ENCODE assay signal across 23 cellular contexts in genomic region chr10:17768957-17769356, GRCh38. TPM values are rescaled to one million over a fixed set of nuclear protein-coding genes. Genes with fewer than 3 reads are reported as not detected.
DNase-seq lines count a peak whose midpoint lies in the region; ATAC-seq and TF ChIP-seq lines count a peak whose summit lies in the region.
"Had no signal": no experiment of that assay in that cellular context is flagged by ENCODE, and none has a peak within 500 bp of the region (broad histone marks: within the 10 kb centered on the region; RNA-seq: fewer than 3 reads in every experiment).

No MANE protein-coding gene starts in this region.

- H3K4me3 Mint-ChIP-seq in activated CD4-positive, alpha-beta T cell treated with anti-CD3 and anti-CD28 coated beads, Interleukin-2, amount 10 ng/mL, durations not matched to agents 24 days and 14 days = no peak overlapping the region
- H3K4me3 Mint-ChIP-seq: memory B cell; natural killer cell; stimulated activated effector memory CD8-positive, alpha-beta T cell treated with anti-CD3 and anti-CD28 coated beads, Interleukin-12 subunit alpha, Interleukin-12 subunit beta, amount 100 ng/mL, for 72 hours had no signal

- no peak overlapping the region for H2AFZ ChIP-seq in fibroblast of lung (ENCODE audit: low read length)
- peak overlapping the region; percentile 63 for H2AFZ ChIP-seq in osteoblast (ENCODE audit: low read length)
- H2AFZ ChIP-seq: hepatocyte, parathyroid adenoma had no signal

- H3K27ac Mint-ChIP-seq in activated CD4-positive, alpha-beta T cell treated with anti-CD3 and anti-CD28 coated beads, Interleukin-2, amount 10 ng/mL, durations not matched to agents 24 days and 14 days = no peak overlapping the region
- H3K27ac Mint-ChIP-seq: memory B cell; natural killer cell; stimulated activated effector memory CD8-positive, alpha-beta T cell treated with anti-CD3 and anti-CD28 coated beads, Interleukin-12 subunit alpha, Interleukin-12 subunit beta, amount 100 ng/mL, for 72 hours had no signal

- H3K4me3 ChIP-seq in fibroblast of lung (replicated peaks in 1 of 4; ENCODE audit: control extremely low read depth in 1 of 4, insufficient read depth in 1 of 4, low read depth in 3 of 4, low read length in 4 of 4) (no peak overlapping the region), osteoblast (ENCODE audit: insufficient read depth, low read length) (no peak overlapping the region)
- H3K4me3 ChIP-seq: GM12878, hepatocyte, thoracic aorta had no signal

- H3K4me1 ChIP-seq in fibroblast of lung (ENCODE audit: control insufficient read depth, extremely low read depth, insufficient read depth, low read length) = no peaks in the 10 kb centered on the region
- H3K4me1 ChIP-seq in osteoblast (ENCODE audit: insufficient read depth, low read length) = peaks cover 16% of the 10 kb centered on the region
- H3K4me1 ChIP-seq: parathyroid adenoma had no signal

- no peaks in the 10 kb centered on the region for H3K9me3 ChIP-seq in fibroblast of lung (ENCODE audit: control insufficient read depth, insufficient read depth, low read depth, low read length)
- no peaks in the 10 kb centered on the region for H3K9me3 ChIP-seq in osteoblast (ENCODE audit: low read depth, low read length)
- H3K9me3 ChIP-seq: thoracic aorta had no signal

- H4K20me1 ChIP-seq in fibroblast of lung (ENCODE audit: control insufficient read depth, extremely low read depth, insufficient read depth, low read length) (no peaks in the 10 kb centered on the region), osteoblast (ENCODE audit: insufficient read depth, low read length) (no peaks in the 10 kb centered on the region)

- H3K36me3 Mint-ChIP-seq in activated CD4-positive, alpha-beta T cell treated with anti-CD3 and anti-CD28 coated beads, Interleukin-2, amount 10 ng/mL, durations not matched to agents 24 days and 14 days (ENCODE audit: low read depth) = no peaks in the 10 kb centered on the region
- H3K36me3 Mint-ChIP-seq: memory B cell; natural killer cell; stimulated activated effector memory CD8-positive, alpha-beta T cell treated with anti-CD3 and anti-CD28 coated beads, Interleukin-12 subunit alpha, Interleukin-12 subunit beta, amount 100 ng/mL, for 72 hours had no signal

- no peak overlapping the region for H3K4me2 ChIP-seq in fibroblast of lung (ENCODE audit: extremely low read depth, insufficient read depth, low read length)
- H3K4me2 ChIP-seq in osteoblast (ENCODE audit: insufficient read depth, low read length) = peak overlapping the region; percentile 56
- H3K4me2 ChIP-seq: hepatocyte had no signal

- H3K79me2 ChIP-seq in fibroblast of lung (ENCODE audit: control insufficient read depth, insufficient read depth, low read length) = no peaks in the 10 kb centered on the region
- H3K79me2 ChIP-seq in osteoblast (ENCODE audit: insufficient read depth, low read length) = no peaks in the 10 kb centered on the region
- H3K79me2 ChIP-seq: hepatocyte, parathyroid adenoma had no signal

- ATAC-seq in GM18511 (IDR thresholded peaks at IDR 0.05; ENCODE audit: unreplicated experiment) = no peak
- ATAC-seq: GM12878; HCT116; natural killer cell; stimulated activated effector memory CD8-positive, alpha-beta T cell treated with anti-CD3 and anti-CD28 coated beads, Interleukin-12 subunit alpha, Interleukin-12 subunit beta, amount 100 ng/mL, for 72 hours had no signal

- TF ChIP-seq CTCF in fibroblast of lung (conservative IDR thresholded peaks at IDR 0.05 in 1 of 2, IDR thresholded peaks at IDR 0.05 in 1 of 2; ENCODE audit: low read depth in 1 of 2, low read length in 2 of 2) (no peak), osteoblast (IDR thresholded peaks at IDR 0.05; ENCODE audit: extremely low read depth, low read depth, low read length) (no peak)

- H3K9me3 Mint-ChIP-seq in activated CD4-positive, alpha-beta T cell treated with anti-CD3 and anti-CD28 coated beads, Interleukin-2, amount 10 ng/mL, durations not matched to agents 24 days and 14 days = no peaks in the 10 kb centered on the region
- H3K9me3 Mint-ChIP-seq: natural killer cell; stimulated activated effector memory CD8-positive, alpha-beta T cell treated with anti-CD3 and anti-CD28 coated beads, Interleukin-12 subunit alpha, Interleukin-12 subunit beta, amount 100 ng/mL, for 72 hours had no signal

- H3K27ac ChIP-seq in fibroblast of lung (ENCODE audit: insufficient read depth, low read length) (no peak overlapping the region), osteoblast (ENCODE audit: low read depth, low read length) (peak overlapping the region; percentile 25)
- H3K27ac ChIP-seq: hepatocyte, parathyroid adenoma, thoracic aorta had no signal

- H3K4me1 Mint-ChIP-seq in activated CD4-positive, alpha-beta T cell treated with anti-CD3 and anti-CD28 coated beads, Interleukin-2, amount 10 ng/mL, durations not matched to agents 24 days and 14 days = no peaks in the 10 kb centered on the region
- H3K4me1 Mint-ChIP-seq: memory B cell; natural killer cell; stimulated activated effector memory CD8-positive, alpha-beta T cell treated with anti-CD3 and anti-CD28 coated beads, Interleukin-12 subunit alpha, Interleukin-12 subunit beta, amount 100 ng/mL, for 72 hours had no signal

- no peaks in the 10 kb centered on the region for H3K27me3 ChIP-seq in fibroblast of lung (ENCODE audit: control insufficient read depth, insufficient read depth, low read length)
- no peaks in the 10 kb centered on the region for H3K27me3 ChIP-seq in osteoblast (ENCODE audit: insufficient read depth, low read length)
- H3K27me3 ChIP-seq: hepatocyte had no signal

- H3K36me3 ChIP-seq in fibroblast of lung (ENCODE audit: control insufficient read depth, insufficient read depth, low read length) = no peaks in the 10 kb centered on the region
- no peaks in the 10 kb centered on the region for H3K36me3 ChIP-seq in osteoblast (ENCODE audit: insufficient read depth, low read length)
- H3K36me3 ChIP-seq: thoracic aorta had no signal

- intact Hi-C loops in activated CD4-positive, alpha-beta T cell treated with anti-CD3 and anti-CD28 coated beads, Interleukin-2, amount 10 ng/mL, durations not matched to agents 24 days and 14 days (cut with micrococcal nuclease) = no loop called here

- DNase-seq in EH (ENCODE audit: low read depth) (peak; percentile 78), M059J (ENCODE audit: low read depth) (peak; percentile 56), fibroblast of lung (ENCODE audit: low read depth in 2 of 2) (peak; percentile 42 to 72), osteoblast (ENCODE audit: insufficient read length, low spot score, missing footprints) (peak; percentile 84)
- DNase-seq in activated CD4-positive, alpha-beta T cell treated with anti-CD3 and anti-CD28 coated beads, Interleukin-2, amount 10 ng/mL, durations not matched to agents 24 days and 14 days = no peak
- DNase-seq in activated T-cell treated with anti-CD3 and anti-CD28 coated beads, Interleukin-2, amount 50 U/mL, for 48 hours = no peak
- DNase-seq: activated CD4-positive, alpha-beta T cell treated with anti-CD3 and anti-CD28 coated beads for 4 hours; activated CD8-positive, alpha-beta memory T cell treated with anti-CD3 and anti-CD28 coated beads, Interleukin-2, amount 50 U/mL, for 4 hours; activated effector memory CD4-positive, alpha-beta T cell treated with anti-CD3 and anti-CD28 coated beads, Interleukin-2, amount 50 U/mL, for 16 hours; central memory CD4-positive, alpha-beta T cell; effector CD8-positive, alpha-beta T cell; GF-D8; natural killer cell; NCI-H2029; NCI-H510A had no signal

- H3K27me3 Mint-ChIP-seq in activated CD4-positive, alpha-beta T cell treated with anti-CD3 and anti-CD28 coated beads, Interleukin-2, amount 10 ng/mL, durations not matched to agents 24 days and 14 days = peaks cover 4% of the 10 kb centered on the region

- no peak overlapping the region for H3K9ac ChIP-seq in fibroblast of lung (ENCODE audit: insufficient read depth, low read length)
- H3K9ac ChIP-seq: parathyroid adenoma had no signal

RNA-seq across cellular contexts. Expression of gene TMEM236, which starts 17.0 kb away (rescaled TPM):
- total RNA-seq in M059J (2014; rRNA removed; shearing (Covaris generic)) = not detected in 2 replicates
- total RNA-seq in fibroblast of lung (under 0.01 and 0.17 TPM in 2 replicates), osteoblast (under 0.01 TPM in 2 replicates)
- polyA plus RNA-seq in fibroblast of lung = 0.02 and 0.03 TPM in 2 replicates
- polyA plus RNA-seq in fibroblast of lung (2012) = 0.03 and 0.05 TPM in 2 replicates
- not detected in 2 replicates for polyA minus RNA-seq in fibroblast of lung (ENCODE audit: low replicate concordance)
- total RNA-seq in activated CD4-positive, alpha-beta T cell treated with anti-CD3 and anti-CD28 coated beads, Interleukin-2, amount 10 ng/mL, durations not matched to agents 24 days and 14 days = 0.02 and 0.05 TPM in 2 replicates
- total RNA-seq: GM12878 had no signal

RNA-seq across cellular contexts. Expression of gene MRC1, which starts 40.2 kb away (rescaled TPM):
- not detected in 2 replicates for total RNA-seq in M059J (2014; rRNA removed; shearing (Covaris generic))
- total RNA-seq in fibroblast of lung (under 0.01 TPM in 1 of 2 replicates, not detected in the other), osteoblast (under 0.01 and 0.36 TPM in 2 replicates)
- polyA plus RNA-seq in fibroblast of lung = 0.01 TPM in 2 replicates
- polyA plus RNA-seq in fibroblast of lung (2012) = not detected in 2 replicates
- not detected in 2 replicates for polyA minus RNA-seq in fibroblast of lung (ENCODE audit: low replicate concordance)
- not detected in 2 replicates for total RNA-seq in activated CD4-positive, alpha-beta T cell treated with anti-CD3 and anti-CD28 coated beads, Interleukin-2, amount 10 ng/mL, durations not matched to agents 24 days and 14 days

Comparison
In these comparisons a context has a peak if more than half of its experiments do, and no peak if none do; other contexts are left out.
1. DNase-seq: peak in EH (single experiment), M059J (single experiment), fibroblast of lung (2 of 2) and osteoblast (single experiment); none in activated CD4-positive, alpha-beta T cell treated with anti-CD3 and anti-CD28 coated beads, Interleukin-2, amount 10 ng/mL, durations not matched to agents 24 days and 14 days (single experiment) and activated T-cell treated with anti-CD3 and anti-CD28 coated beads, Interleukin-2, amount 50 U/mL, for 48 hours (0 of 2).